8 cellular contexts compared by ENCODE assay signal in the genomic region with DNA sequence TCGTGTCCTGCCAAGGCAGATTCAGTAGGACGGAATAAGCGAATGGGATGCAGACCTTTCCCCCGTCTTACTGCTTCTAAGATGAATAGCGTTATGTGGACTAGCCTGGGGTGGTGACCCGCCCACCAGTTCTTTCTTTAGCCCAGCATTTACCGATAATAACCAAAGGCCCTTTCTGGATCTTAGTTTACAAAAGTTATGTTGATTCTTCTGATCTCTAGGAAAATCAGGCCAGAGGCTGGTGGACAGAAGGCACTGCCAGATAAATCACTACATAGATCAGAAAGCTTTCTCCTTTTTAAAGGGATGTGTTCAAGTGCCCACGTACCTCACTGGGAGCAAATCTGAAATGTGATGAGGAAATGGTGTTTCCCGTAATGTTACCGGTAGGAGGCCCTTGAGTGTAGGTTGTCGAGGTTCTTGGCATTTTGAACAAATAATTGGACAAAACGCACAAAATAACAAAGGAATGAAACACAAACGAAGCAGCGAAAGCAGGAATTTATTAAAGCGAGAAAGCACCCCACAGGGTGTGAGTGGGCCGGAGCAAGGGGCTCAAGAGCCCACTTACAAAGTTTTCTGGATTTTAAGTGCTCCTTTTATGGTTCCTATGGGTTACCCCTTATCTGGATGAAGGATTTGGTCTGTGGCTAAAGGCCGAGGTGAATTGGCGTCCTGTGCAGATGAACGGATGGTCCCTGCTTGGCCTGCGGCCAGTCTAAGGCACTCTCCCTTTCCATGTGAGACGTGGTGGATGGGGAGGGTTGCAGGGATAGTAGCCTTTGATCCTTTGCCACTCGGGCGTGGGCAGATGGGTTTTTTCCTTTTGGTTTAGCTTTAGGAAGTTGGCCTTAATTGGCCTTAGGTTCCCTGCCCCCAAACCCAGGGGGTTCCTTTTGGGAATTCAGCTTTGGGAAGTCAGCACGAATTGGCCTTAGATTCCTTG.
DNase-seq lines count a peak whose midpoint lies in the region; ATAC-seq and TF ChIP-seq lines count a peak whose summit lies in the region.

No MANE protein-coding gene starts in this region.

- H3K4me1 Mint-ChIP-seq in T-helper 1 cell treated with Interleukin-12 subunit alpha and Interleukin-12 subunit beta and Interleukin-4 antibody, amounts not matched to agents 30 μg/mL and 1 μg/mL, for 36 hours (ENCODE audit: low read depth): peaks cover 50% of the 10 kb centered on the region

- H3K27ac ChIP-seq in rectal smooth muscle tissue (ENCODE audit: low read depth, low read length): peak overlapping the region; percentile 85

- no peaks in the 10 kb centered on the region for H3K36me3 ChIP-seq in rectal smooth muscle tissue (ENCODE audit: control insufficient read depth, insufficient read depth, low read length)

- no peaks in the 10 kb centered on the region for H3K27me3 Mint-ChIP-seq in T-helper 1 cell treated with Interleukin-12 subunit alpha and Interleukin-12 subunit beta and Interleukin-4 antibody, amounts not matched to agents 30 μg/mL and 1 μg/mL, for 36 hours (ENCODE audit: low read depth)

- no peaks in the 10 kb centered on the region for H3K27me3 ChIP-seq in rectal smooth muscle tissue (ENCODE audit: control insufficient read depth, insufficient read depth, low read length)

- H3K4me1 ChIP-seq in rectal smooth muscle tissue (ENCODE audit: control insufficient read depth, insufficient read depth, low read length): peaks cover 15% of the 10 kb centered on the region

- peak overlapping the region; percentile 74 for H3K9ac ChIP-seq in rectal smooth muscle tissue (ENCODE audit: low read length)

- H3K9me3 Mint-ChIP-seq in T-helper 1 cell treated with Interleukin-12 subunit alpha and Interleukin-12 subunit beta and Interleukin-4 antibody, amounts not matched to agents 30 μg/mL and 1 μg/mL, for 36 hours: no peaks in the 10 kb centered on the region

- peak overlapping the region; percentile 99 for H3K27ac Mint-ChIP-seq in T-helper 1 cell treated with Interleukin-12 subunit alpha and Interleukin-12 subunit beta and Interleukin-4 antibody, amounts not matched to agents 30 μg/mL and 1 μg/mL, for 36 hours

- H3K4me3 Mint-ChIP-seq in T-helper 1 cell treated with Interleukin-12 subunit alpha and Interleukin-12 subunit beta and Interleukin-4 antibody, amounts not matched to agents 30 μg/mL and 1 μg/mL, for 36 hours: peak overlapping the region; percentile 95

- no peak for ATAC-seq in GM19023 (IDR thresholded peaks at IDR 0.05; ENCODE audit: unreplicated experiment)

- DNase-seq in AG10803 (ENCODE audit: low read depth): peak; percentile 30
- DNase-seq in GM20000 (ENCODE audit: low spot score): peak; percentile 8
- peak; percentile 43 for DNase-seq in fibroblast of mammary gland (ENCODE audit: low read depth)
- no peak for DNase-seq in COLO668 (lab: John Stamatoyannopoulos, UW; ENCODE audit: unreplicated experiment)
- no peak for DNase-seq in stimulated activated CD4-positive, alpha-beta T cell treated with anti-CD3 and anti-CD28 coated beads, Interleukin-1b, Interleukin-23, amount 100 ng/mL, for 48 hours

- H3K36me3 Mint-ChIP-seq in T-helper 1 cell treated with Interleukin-12 subunit alpha and Interleukin-12 subunit beta and Interleukin-4 antibody, amounts not matched to agents 30 μg/mL and 1 μg/mL, for 36 hours (ENCODE audit: low read depth): peaks cover 11% of the 10 kb centered on the region

- TF ChIP-seq CTCF in AG10803 (conservative IDR thresholded peaks at IDR 0.05; ENCODE audit: low read length) (peak; percentile 39), GM20000 (IDR thresholded peaks at IDR 0.05; ENCODE audit: extremely low read depth, missing control alignments) (no peak), fibroblast of mammary gland (conservative IDR thresholded peaks at IDR 0.05; ENCODE audit: control insufficient read depth, insufficient read depth, low read depth, low read length) (peak; percentile 28)

- peak overlapping the region; percentile 93 for H3K4me3 ChIP-seq in AG10803 (ENCODE audit: low read length)
- H3K4me3 ChIP-seq in fibroblast of mammary gland (ENCODE audit: control insufficient read depth, low read depth, low read length): peak overlapping the region; percentile 94
- peak overlapping the region; percentile 91 for H3K4me3 ChIP-seq in rectal smooth muscle tissue (ENCODE audit: low read length)

Comparison
In these comparisons a context has a peak if more than half of its experiments do, and no peak if none do; other contexts are left out.
1. DNase-seq: peak in AG10803 (single experiment), GM20000 (single experiment) and fibroblast of mammary gland (single experiment); none in COLO668 (single experiment) and stimulated activated CD4-positive, alpha-beta T cell treated with anti-CD3 and anti-CD28 coated beads, Interleukin-1b, Interleukin-23, amount 100 ng/mL, for 48 hours (single experiment).
2. Peak in every context shown above with its lines, with median percentiles within 50 percentile points of each other: H3K4me3 ChIP-seq.